In the genomic region with DNA sequence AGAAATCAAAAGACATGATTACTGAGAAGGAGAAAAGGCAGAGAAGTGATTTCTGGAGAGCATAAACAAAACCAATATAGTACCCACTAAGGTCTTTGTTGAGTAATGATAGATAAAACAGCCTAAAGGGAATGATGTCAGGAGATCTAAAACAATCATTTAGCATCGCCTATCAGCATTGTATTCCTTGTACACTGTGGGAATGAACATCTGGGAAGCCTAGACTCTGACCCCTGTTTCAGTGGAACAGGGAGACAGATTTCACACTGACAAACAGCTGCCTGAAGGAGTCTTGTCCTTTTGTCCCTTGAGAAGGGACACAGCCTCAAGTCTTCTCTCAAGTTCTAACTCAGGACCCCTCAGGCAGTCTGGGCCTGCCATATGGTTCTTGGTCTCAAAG, we compare ENCODE assay signal across 17 cellular contexts. TPM values are rescaled to one million over a fixed set of nuclear protein-coding genes. Genes with fewer than 3 reads are reported as not detected.
DNase-seq lines count a peak whose midpoint lies in the region; ATAC-seq and TF ChIP-seq lines count a peak whose summit lies in the region.
"Had no signal": no experiment of that assay in that cellular context is flagged by ENCODE, and none has a peak within 500 bp of the region (broad histone marks: within the 10 kb centered on the region; RNA-seq: fewer than 3 reads in every experiment).

No MANE protein-coding gene starts in this region.

- peaks cover 15% of the 10 kb centered on the region for H3K9me3 Mint-ChIP-seq in dendritic cell treated with granulocyte-macrophage colony-stimulating factor and Interleukin-4, amounts not matched to agents 40 ng/mL and 50 ng/mL, for 4 days
- peaks cover 6% of the 10 kb centered on the region for H3K9me3 Mint-ChIP-seq in CD4-positive, alpha-beta T cell

- no peak overlapping the region for H3K27ac ChIP-seq in CD4-positive, alpha-beta T cell (ENCODE audit: low read depth, low read length)

- H3K27me3 ChIP-seq in CD4-positive, alpha-beta T cell (ENCODE audit: control insufficient read depth, insufficient read depth, low read length), result no peaks in the 10 kb centered on the region

- ATAC-seq in CD4-positive, alpha-beta T cell (ENCODE audit: poor library complexity), result no peak
- ATAC-seq: GM23338 had no signal

- no peaks in the 10 kb centered on the region for H3K36me3 Mint-ChIP-seq in dendritic cell treated with granulocyte-macrophage colony-stimulating factor and Interleukin-4, amounts not matched to agents 40 ng/mL and 50 ng/mL, for 4 days (ENCODE audit: low read depth)
- H3K36me3 Mint-ChIP-seq in CD4-positive, alpha-beta T cell (ENCODE audit: low read depth), result no peaks in the 10 kb centered on the region

- peak overlapping the region; percentile 33 for H3K27ac Mint-ChIP-seq in dendritic cell treated with granulocyte-macrophage colony-stimulating factor and Interleukin-4, amounts not matched to agents 40 ng/mL and 50 ng/mL, for 4 days
- H3K27ac Mint-ChIP-seq in CD4-positive, alpha-beta T cell, result no peak overlapping the region
- H3K27ac Mint-ChIP-seq: CD4-positive, alpha-beta memory T cell; GM23338 had no signal

- H3K4me1 Mint-ChIP-seq in dendritic cell treated with granulocyte-macrophage colony-stimulating factor and Interleukin-4, amounts not matched to agents 40 ng/mL and 50 ng/mL, for 4 days (ENCODE audit: low read depth), result peaks cover 48% of the 10 kb centered on the region
- peaks cover 21% of the 10 kb centered on the region for H3K4me1 Mint-ChIP-seq in CD4-positive, alpha-beta T cell (ENCODE audit: low read depth)

- H3K27me3 Mint-ChIP-seq in dendritic cell treated with granulocyte-macrophage colony-stimulating factor and Interleukin-4, amounts not matched to agents 40 ng/mL and 50 ng/mL, for 4 days, result peaks cover 9% of the 10 kb centered on the region
- no peaks in the 10 kb centered on the region for H3K27me3 Mint-ChIP-seq in CD4-positive, alpha-beta T cell

- POLR2A ChIA-PET in CD4-positive, alpha-beta T cell (lab: Charles Lee), result no interaction called here

- no peak overlapping the region for H3K4me3 Mint-ChIP-seq in dendritic cell treated with granulocyte-macrophage colony-stimulating factor and Interleukin-4, amounts not matched to agents 40 ng/mL and 50 ng/mL, for 4 days
- no peak overlapping the region for H3K4me3 Mint-ChIP-seq in CD4-positive, alpha-beta T cell
- H3K4me3 Mint-ChIP-seq: CD4-positive, alpha-beta memory T cell; GM23338 had no signal

- no peak for TF ChIP-seq CTCF in CD4-positive, alpha-beta T cell (IDR thresholded peaks at IDR 0.05)

- intact Hi-C loops in dendritic cell treated with granulocyte-macrophage colony-stimulating factor and Interleukin-4, amounts not matched to agents 40 ng/mL and 50 ng/mL, for 4 days (cut with micrococcal nuclease), result no loop called here
- intact Hi-C loops in CD4-positive, alpha-beta T cell (cut with DNase I, micrococcal nuclease), result no loop called here

- peak; percentile 48 for DNase-seq in NCI-H82 (lab: John Stamatoyannopoulos, UW)
- DNase-seq in NCI-H82 treated with DMSO at 0.1 percent for 48 hours (lab: John Stamatoyannopoulos, UW; ENCODE audit: unreplicated experiment), result no peak
- peak; percentile 24 for DNase-seq in retina
- no peak for DNase-seq in COLO668 (lab: John Stamatoyannopoulos, UW; ENCODE audit: unreplicated experiment)
- no peak for DNase-seq in activated T-cell treated with anti-CD3 and anti-CD28 coated beads for 4 hours
- DNase-seq in CD4-positive, alpha-beta T cell, result no peak
- DNase-seq: ACHN; C1 segment of cervical spinal cord; CD4-positive, alpha-beta memory T cell; COR-L47; DMS153; DMS79 treated with DMSO at 0.1 percent for 48 hours; EL; H7 had no signal

- CTCF ChIA-PET in CD4-positive, alpha-beta T cell (lab: Charles Lee), result no interaction called here

- peaks cover 4% of the 10 kb centered on the region for H3K9me3 ChIP-seq in CD4-positive, alpha-beta T cell (ENCODE audit: control insufficient read depth, low read length)

RNA-seq across cellular contexts. Expression of gene ASIP, which starts 1.7 kb away (rescaled TPM):
- not detected for total RNA-seq in CD4-positive, alpha-beta T cell
- total RNA-seq: A172; CD4-positive, alpha-beta memory T cell; GM23338; H7 had no signal

Comparison
In these comparisons a context has a peak if more than half of its experiments do, and no peak if none do; other contexts are left out.
1. DNase-seq: peak in NCI-H82 (single experiment) and retina (single experiment); none in NCI-H82 treated with DMSO at 0.1 percent for 48 hours (single experiment), COLO668 (single experiment), activated T-cell treated with anti-CD3 and anti-CD28 coated beads for 4 hours (single experiment) and CD4-positive, alpha-beta T cell (0 of 10).